Comparison of ENCODE assay signal across 2 cellular contexts in genomic region chr6:70246118-70246517, GRCh38.
TF ChIP-seq lines count a peak whose summit lies in the region.

No MANE protein-coding gene starts in this region.

TF ChIP-seq in HepG2, 621 proteins besides CTCF, POLR2A, EP300 and RAD21:
- peak; percentile 38; the same call in 1 of the 2 replicates for TF ChIP-seq CEBPB (IDR thresholded peaks at IDR 0.05; ENCODE audit: borderline replicate concordance, low read depth, low read length)
- TF ChIP-seq PTBP1 (IDR thresholded peaks at IDR 0.05; ENCODE audit: low read depth, low read length, poor library complexity, severe bottlenecking) = no peak

TF ChIP-seq in K562, 482 proteins besides CTCF, POLR2A, EP300 and RAD21:
- TF ChIP-seq TRIM24 (IDR thresholded peaks at IDR 0.05) = no peak
- TF ChIP-seq ZBED1 (IDR thresholded peaks at IDR 0.05) = no peak
- peak; percentile 43; the same call in 1 of the 2 replicates for TF ChIP-seq ATF7 (IDR thresholded peaks at IDR 0.05)
- 0 out of 2 replicates have a peak, but pooled peaks have one; percentile 39 for TF ChIP-seq CEBPG (CRISPR knock-in tag; IDR thresholded peaks at IDR 0.05)
- TF ChIP-seq CEBPG (tag; conservative IDR thresholded peaks at IDR 0.05 in 1 of 2, IDR thresholded peaks at IDR 0.05 in 1 of 2) = peak in 1 of 2 experiments; percentile 94; a peak in 2 of 4 replicates
- peak; percentile 38; the same call in 1 of the 2 replicates for TF ChIP-seq ZNF384 (IDR thresholded peaks at IDR 0.05; ENCODE audit: low read depth, low read length)
- TF ChIP-seq ATF3 (IDR thresholded peaks at IDR 0.05) = peak; percentile 81
- no peak for TF ChIP-seq ATF3 (CRISPR knock-in tag; conservative IDR thresholded peaks at IDR 0.05)
- TF ChIP-seq CEBPB (tag; IDR thresholded peaks at IDR 0.05) = peak; percentile 45; the same call in 1 of the 2 replicates
